In the genomic region with DNA sequence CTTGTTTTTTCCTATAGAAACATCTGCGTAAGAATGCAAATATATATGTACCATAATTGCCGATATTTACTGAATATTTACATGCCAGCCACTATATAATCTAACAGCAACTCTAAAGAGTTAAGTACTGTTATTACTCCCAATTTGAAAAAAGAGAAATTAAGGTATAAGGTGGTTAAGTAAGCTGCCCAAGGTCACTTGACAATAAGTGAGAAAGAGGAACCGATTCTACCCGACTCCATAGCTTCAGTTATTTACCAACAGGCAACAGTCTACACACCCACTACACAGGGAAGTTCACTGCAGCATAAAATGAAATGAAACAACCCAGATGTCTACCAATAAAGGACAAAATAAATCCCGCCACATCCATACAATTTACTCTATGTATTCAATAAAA, we compare ENCODE assay signal across 8 cellular contexts. TPM values are rescaled to one million over a fixed set of nuclear protein-coding genes. Genes with fewer than 3 reads are reported as not detected.
A peak's percentile ranks its signal among the peaks of the same experiment; 100 is the strongest.
DNase-seq lines count a peak whose midpoint lies in the region; ATAC-seq and TF ChIP-seq lines count a peak whose summit lies in the region.

No MANE protein-coding gene starts in this region.

- peak overlapping the region; percentile 18 to 99 (median 96) for H3K27ac Mint-ChIP-seq in CD8-positive, alpha-beta memory T cell
- H3K27ac Mint-ChIP-seq in naive B cell, result peak overlapping the region; percentile 58 to 95 (median 86)

- H3K9me3 ChIP-seq in CD8-positive, alpha-beta memory T cell (ENCODE audit: low read length), result no peaks in the 10 kb centered on the region

- ATAC-seq in GM19025 (IDR thresholded peaks at IDR 0.05; ENCODE audit: low read depth, unreplicated experiment), result peak; percentile 36
- peak; percentile 67 for ATAC-seq in HG03103 (IDR thresholded peaks at IDR 0.05; ENCODE audit: low read depth, unreplicated experiment)
- peak; percentile 68 to 70 for ATAC-seq in naive B cell (ENCODE audit: low read depth in 2 of 2)

- H3K4me3 ChIP-seq in CD8-positive, alpha-beta memory T cell (ENCODE audit: low read length), result peak overlapping the region; percentile 61
- peak overlapping the region; percentile 67 for H3K4me3 ChIP-seq in choroid plexus epithelial cell (ENCODE audit: low read depth, low read length)

- H3K9me3 Mint-ChIP-seq in CD8-positive, alpha-beta memory T cell, result peaks cover 0 to 7% (median 2%) of the 10 kb centered on the region in 5 donors
- H3K9me3 Mint-ChIP-seq in naive B cell, result peaks cover 0 to 13% (median 5%) of the 10 kb centered on the region in 7 donors

- CTCF ChIA-PET in CD8-positive, alpha-beta memory T cell (lab: Charles Lee), result interaction anchor here (0.9 to 2.8 kb wide), 4 partner anchors 10 to 288 kb away, joined by 3 to 13 read pairs (median 6); no protein-coding TSS in a partner anchor

- no peaks in the 10 kb centered on the region for H3K27me3 ChIP-seq in CD8-positive, alpha-beta memory T cell (ENCODE audit: insufficient read depth, low read length, poor library complexity, severe bottlenecking)

- H3K4me3 Mint-ChIP-seq in CD8-positive, alpha-beta memory T cell, result peak overlapping the region; percentile 78 to 98 (median 95)
- peak overlapping the region; percentile 78 to 99 (median 96) for H3K4me3 Mint-ChIP-seq in naive B cell

- no peaks in the 10 kb centered on the region for H3K27me3 Mint-ChIP-seq in CD8-positive, alpha-beta memory T cell
- H3K27me3 Mint-ChIP-seq in naive B cell, result no peaks in the 10 kb centered on the region

- H3K4me1 Mint-ChIP-seq in CD8-positive, alpha-beta memory T cell, result peaks cover 23 to 28% (median 27%) of the 10 kb centered on the region in 3 donors
- peaks cover 16 to 42% (median 19%) of the 10 kb centered on the region in 3 donors for H3K4me1 Mint-ChIP-seq in naive B cell

- no peak for DNase-seq in CD8-positive, alpha-beta memory T cell
- peak; percentile 79 for DNase-seq in OCI-M1 (lab: John Stamatoyannopoulos, UW)
- peak; percentile 44 for DNase-seq in choroid plexus epithelial cell (ENCODE audit: low read depth)
- DNase-seq in naive B cell, result peak; percentile 77
- no peak for DNase-seq in ureter (ENCODE audit: low spot score)
- DNase-seq in kidney glomerular epithelial cell (lab: John Stamatoyannopoulos, UW), result no peak

- H3K27ac ChIP-seq in CD8-positive, alpha-beta memory T cell (ENCODE audit: low read depth, low read length), result peak overlapping the region; percentile 81

- H3K36me3 ChIP-seq in CD8-positive, alpha-beta memory T cell (ENCODE audit: insufficient read depth, low read length), result no peaks in the 10 kb centered on the region

- POLR2A ChIA-PET in CD8-positive, alpha-beta memory T cell (lab: Charles Lee), result interaction anchor here (0.7 to 0.8 kb wide), 2 partner anchors 115 to 288 kb away, joined by 3 to 9 read pairs; no protein-coding TSS in a partner anchor

- H3K4me1 ChIP-seq in CD8-positive, alpha-beta memory T cell (ENCODE audit: insufficient read depth, low read length), result peaks cover 33% of the 10 kb centered on the region

- TF ChIP-seq CTCF in choroid plexus epithelial cell (conservative IDR thresholded peaks at IDR 0.05; ENCODE audit: low read depth, low read length), result no peak

- H3K36me3 Mint-ChIP-seq in CD8-positive, alpha-beta memory T cell, result peaks cover 0 to 8% (median 0%) of the 10 kb centered on the region in 3 donors
- H3K36me3 Mint-ChIP-seq in naive B cell, result peaks cover 6 to 8% of the 10 kb centered on the region in 2 donors

RNA-seq across cellular contexts. Expression of gene MIS18BP1, which starts 1.1 kb away (rescaled TPM):
- total RNA-seq in CD8-positive, alpha-beta memory T cell, result 10 to 100 TPM; 25.2 to 28.2 TPM
- 28.7 TPM for polyA plus RNA-seq in CD8-positive, alpha-beta memory T cell
- polyA plus RNA-seq in naive B cell (ENCODE audit: low read depth in 6 of 6), result 10 to 100 TPM; 44.5 to 85.3 (median 75.8) TPM
- total RNA-seq in ureter, result 26.1 TPM

Comparison
In these comparisons a context has a peak if more than half of its experiments do, and no peak if none do; other contexts are left out.
1. DNase-seq: peak in OCI-M1 (single experiment), choroid plexus epithelial cell (single experiment) and naive B cell (single experiment); none in CD8-positive, alpha-beta memory T cell (0 of 5), ureter (single experiment) and kidney glomerular epithelial cell (single experiment).
2. Peak in every context shown above with its lines, with median percentiles within 50 percentile points of each other: ATAC-seq.